Comparison of ENCODE assay signal across 9 cellular contexts in genomic region chr5:122040903-122041302, GRCh38.
"Had no signal": no experiment of that assay in that cellular context is flagged by ENCODE, and none has a peak within 500 bp of the region (broad histone marks: within the 10 kb centered on the region; RNA-seq: fewer than 3 reads in every experiment).

No MANE protein-coding gene starts in this region.

- H3K27ac ChIP-seq: GM23248, HL-60 had no signal

- DNase-seq: GM23248, GOT3, H7, KG1 had no signal

- ATAC-seq: HCT116, HepG2, K562 had no signal

- H3K4me3 ChIP-seq: GM23248, HAP-1, K562 had no signal

- H3K36me3 ChIP-seq: HAP-1 had no signal
